In the genomic region with DNA sequence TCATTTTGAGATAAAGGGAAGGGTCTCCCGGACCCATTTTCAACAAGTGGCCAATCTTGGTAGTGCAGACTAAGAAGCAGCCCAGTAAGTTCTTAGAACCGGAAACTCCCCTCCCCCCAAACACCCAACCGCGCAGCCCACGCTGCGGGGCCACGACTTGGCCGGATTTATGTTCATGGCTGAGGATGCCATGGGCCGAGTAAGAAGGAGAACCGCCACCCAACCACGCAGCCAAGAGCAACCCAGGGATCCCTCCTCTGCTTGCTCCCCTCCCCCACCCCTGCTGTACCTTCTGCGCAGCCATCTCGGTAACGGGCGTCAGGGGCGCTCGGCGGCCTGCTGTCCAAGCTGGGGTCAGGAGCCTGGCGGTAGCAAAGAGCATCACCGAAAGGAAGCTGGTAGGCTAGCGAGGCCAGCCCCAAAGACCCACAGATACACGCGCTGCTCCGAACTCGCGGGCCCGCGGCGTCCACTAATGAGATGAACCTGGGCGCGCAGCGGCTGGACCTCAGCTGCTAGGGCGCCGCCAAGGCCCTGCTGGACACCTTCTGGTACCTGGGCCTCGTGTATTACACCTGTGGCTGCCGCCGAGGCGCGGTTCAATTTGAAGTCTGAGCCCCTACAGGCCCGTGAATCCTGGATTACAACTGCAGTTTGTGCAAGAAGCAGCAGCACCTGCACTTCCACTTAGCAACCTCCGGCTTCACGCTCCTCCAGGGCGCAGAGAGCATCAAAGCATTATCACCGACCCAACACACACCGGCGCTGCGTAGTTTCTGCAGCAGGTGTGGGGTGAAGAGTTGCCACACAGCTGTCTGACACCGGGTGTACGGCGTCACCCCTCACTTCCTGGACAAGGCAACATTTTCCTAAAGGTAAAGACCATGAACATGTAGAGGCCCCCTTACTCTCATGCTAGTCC, we compare ENCODE assay signal across 8 cellular contexts.
A peak's percentile ranks its signal among the peaks of the same experiment; 100 is the strongest.
DNase-seq lines count a peak whose midpoint lies in the region; ATAC-seq, FAIRE-seq and TF ChIP-seq lines count a peak whose summit lies in the region.

No MANE protein-coding gene starts in this region.

- H3K36me3 ChIP-seq in liver (ENCODE audit: control insufficient read depth in 4 of 4, insufficient read depth in 3 of 4, low read depth in 1 of 4, low read length in 3 of 4) (no peaks in the 10 kb centered on the region), HepG2 (replicated peaks in 1 of 2; ENCODE audit: control insufficient read depth in 1 of 2, insufficient read depth in 2 of 2, low read length in 2 of 2) (no peaks in the 10 kb centered on the region), sigmoid colon (no peaks in the 10 kb centered on the region)

- no peaks in the 10 kb centered on the region for H3K79me2 ChIP-seq in HepG2 (ENCODE audit: insufficient read depth, low read length)

- H3K36me3 Mint-ChIP-seq in activated T-helper 1 cell treated with anti-CD3 and anti-CD28 coated beads, Interleukin-12 subunit alpha, Interleukin-12 subunit beta, Interleukin-2, Interleukin-4 antibody, amounts not matched to agents 30 ng/mL and 10 ng/mL and 1 ng/mL, durations not matched to agents 14 hours and 24 hours and 36 hours (ENCODE audit: low read depth): peaks cover 1% of the 10 kb centered on the region

- H3K4me3 Mint-ChIP-seq in activated T-helper 1 cell treated with anti-CD3 and anti-CD28 coated beads, Interleukin-12 subunit alpha, Interleukin-12 subunit beta, Interleukin-2, Interleukin-4 antibody, amounts not matched to agents 30 ng/mL and 10 ng/mL and 1 ng/mL, durations not matched to agents 14 hours and 24 hours and 36 hours: peak overlapping the region; percentile 83

- H3K4me1 ChIP-seq in liver (ENCODE audit: control insufficient read depth in 4 of 4, insufficient read depth in 4 of 4, low read length in 3 of 4) (peaks cover 0 to 4% (median 1%) of the 10 kb centered on the region in 4 donors), HepG2 (ENCODE audit: insufficient read depth, low read length) (no peaks in the 10 kb centered on the region), sigmoid colon (no peaks in the 10 kb centered on the region)

- no peaks in the 10 kb centered on the region for H4K20me1 ChIP-seq in HepG2 (ENCODE audit: insufficient read depth, low read length)

- POLR2A ChIA-PET in HepG2 (lab: Yijun Ruan, JAX) (no interaction called here), RWPE1 (lab: Yijun Ruan, JAX; ENCODE audit: low non-redundant PET) (no interaction called here)

- H3K4me3 ChIP-seq in liver (ENCODE audit: low read depth in 1 of 3, low read length in 3 of 3): peak overlapping the region in 2 of 3 donors; percentile 33 to 38
- no peak overlapping the region for H3K4me3 ChIP-seq in HepG2 (replicated peaks in 1 of 3; ENCODE audit: insufficient read depth in 1 of 3, low read depth in 2 of 3, low read length in 3 of 3)
- peak overlapping the region; percentile 31 to 55 (median 50) for H3K4me3 ChIP-seq in sigmoid colon

- TF ChIP-seq EP300 in HepG2 (IDR thresholded peaks at IDR 0.05; ENCODE audit: low read depth in 2 of 2, low read length in 2 of 2) (no peak), HepG2 (CRISPR knock-in tag; IDR thresholded peaks at IDR 0.05; ENCODE audit: borderline replicate concordance) (no peak), sigmoid colon (IDR thresholded peaks at IDR 0.05) (no peak)

- TF ChIP-seq POLR2A in HepG2 (IDR thresholded peaks at IDR 0.05; ENCODE audit: insufficient read depth in 1 of 2, low read depth in 2 of 2, low read length in 2 of 2) (no peak), sigmoid colon (IDR thresholded peaks at IDR 0.05) (no peak)

- peaks cover 5% of the 10 kb centered on the region for H3K4me1 Mint-ChIP-seq in activated T-helper 1 cell treated with anti-CD3 and anti-CD28 coated beads, Interleukin-12 subunit alpha, Interleukin-12 subunit beta, Interleukin-2, Interleukin-4 antibody, amounts not matched to agents 30 ng/mL and 10 ng/mL and 1 ng/mL, durations not matched to agents 14 hours and 24 hours and 36 hours (ENCODE audit: low read depth)

- intact Hi-C loops in HepG2 (cut with micrococcal nuclease; ENCODE audit: unreplicated experiment): no loop called here
- intact Hi-C loops in activated T-helper 1 cell treated with anti-CD3 and anti-CD28 coated beads, Interleukin-12 subunit alpha, Interleukin-12 subunit beta, Interleukin-2, Interleukin-4 antibody, amounts not matched to agents 30 ng/mL and 10 ng/mL and 1 ng/mL, durations not matched to agents 14 hours and 24 hours and 36 hours (cut with micrococcal nuclease): loop anchor here (1.0 kb wide), 2 partner anchors 24 to 60 kb away; no protein-coding TSS in a partner anchor
- intact Hi-C loops in sigmoid colon (cut with DNase I): no loop called here

- CTCF ChIA-PET in HepG2 (lab: Yijun Ruan, JAX; ENCODE audit: low intra/inter-chr PET ratio, low total read pairs): no interaction called here
- CTCF ChIA-PET in RWPE1 (lab: Yijun Ruan, JAX): interaction anchor here (0.6 kb wide), 1 partner anchor 76 kb away, joined by 4 read pairs; no protein-coding TSS in a partner anchor

- no peak overlapping the region for H3K4me2 ChIP-seq in HepG2 (ENCODE audit: low read depth, low read length)

- no peak overlapping the region for H2AFZ ChIP-seq in HepG2 (ENCODE audit: low read length)

- no peak for FAIRE-seq in HepG2 (lab: Jason Lieb, UNC)

- no peaks in the 10 kb centered on the region for H3K27me3 Mint-ChIP-seq in activated T-helper 1 cell treated with anti-CD3 and anti-CD28 coated beads, Interleukin-12 subunit alpha, Interleukin-12 subunit beta, Interleukin-2, Interleukin-4 antibody, amounts not matched to agents 30 ng/mL and 10 ng/mL and 1 ng/mL, durations not matched to agents 14 hours and 24 hours and 36 hours (ENCODE audit: insufficient read depth)

- H3K27ac Mint-ChIP-seq in activated T-helper 1 cell treated with anti-CD3 and anti-CD28 coated beads, Interleukin-12 subunit alpha, Interleukin-12 subunit beta, Interleukin-2, Interleukin-4 antibody, amounts not matched to agents 30 ng/mL and 10 ng/mL and 1 ng/mL, durations not matched to agents 14 hours and 24 hours and 36 hours: peak overlapping the region; percentile 81

- TF ChIP-seq RAD21 in liver (IDR thresholded peaks at IDR 0.05): no peak
- TF ChIP-seq RAD21 in HepG2 (CRISPR knock-in tag; IDR thresholded peaks at IDR 0.05): no peak

- peaks cover 14% of the 10 kb centered on the region for H3K9me3 Mint-ChIP-seq in activated T-helper 1 cell treated with anti-CD3 and anti-CD28 coated beads, Interleukin-12 subunit alpha, Interleukin-12 subunit beta, Interleukin-2, Interleukin-4 antibody, amounts not matched to agents 30 ng/mL and 10 ng/mL and 1 ng/mL, durations not matched to agents 14 hours and 24 hours and 36 hours

- no peaks in the 10 kb centered on the region for H3K9me3 ChIP-seq in liver (ENCODE audit: control insufficient read depth in 4 of 4, low read length in 3 of 4)
- H3K9me3 ChIP-seq in HepG2 (ENCODE audit: low read length): no peaks in the 10 kb centered on the region
- no peaks in the 10 kb centered on the region for H3K9me3 ChIP-seq in sigmoid colon

- no peak for DNase-seq in HepG2 (ENCODE audit: low spot score)
- DNase-seq in activated T-helper 1 cell treated with anti-CD3 and anti-CD28 coated beads, Interleukin-12 subunit alpha, Interleukin-12 subunit beta, Interleukin-2, Interleukin-4 antibody, amounts not matched to agents 30 ng/mL and 10 ng/mL and 1 ng/mL, durations not matched to agents 14 hours and 24 hours and 36 hours (ENCODE audit: low spot score): peak; percentile 17
- DNase-seq in foreskin melanocyte: peak; percentile 2
- DNase-seq in sigmoid colon: peak; percentile 62
- no peak for DNase-seq in RWPE1 (ENCODE audit: low spot score)
- DNase-seq in AG08395 (ENCODE audit: low spot score): no peak

- in situ Hi-C loops in HepG2 (cut with HindIII; ENCODE audit: extremely low pct_ligation_motif_present, low pct_unique_long_range_greater_than_20kb): no loop called here

- no peak for ATAC-seq in HepG2
- ATAC-seq in HG03442 (IDR thresholded peaks at IDR 0.05; ENCODE audit: unreplicated experiment): no peak

- peaks cover 0 to 5% (median 1%) of the 10 kb centered on the region in 4 donors for H3K27me3 ChIP-seq in liver (ENCODE audit: control insufficient read depth in 4 of 4, insufficient read depth in 4 of 4, low read length in 3 of 4)
- H3K27me3 ChIP-seq in HepG2 (ENCODE audit: control insufficient read depth in 1 of 2, insufficient read depth in 2 of 2, low read length in 2 of 2): no peaks in the 10 kb centered on the region
- no peaks in the 10 kb centered on the region for H3K27me3 ChIP-seq in sigmoid colon

- no peak overlapping the region for H3K9ac ChIP-seq in liver (ENCODE audit: low read depth in 1 of 2, low read length in 2 of 2)
- no peak overlapping the region for H3K9ac ChIP-seq in HepG2 (ENCODE audit: insufficient read depth, low read depth, low read length)

- BruUV-seq in HepG2 (replicated peaks; lab: Mats Ljungman, UMichigan): no TSS peak

- TF ChIP-seq CTCF in liver (IDR thresholded peaks at IDR 0.05; ENCODE audit: low read depth, low read length, missing input control) (no peak), HepG2 (CRISPR knock-in tag; IDR thresholded peaks at IDR 0.05) (no peak), sigmoid colon (IDR thresholded peaks at IDR 0.05) (peak in 2 of 4 experiments; percentile 20 to 41), RWPE1 (conservative IDR thresholded peaks at IDR 0.05; ENCODE audit: low read depth) (no peak)

- WGBS in liver: 6% methylated on average over 50 of the region's 50 CpGs
- 0% methylated on average over 1 of the region's 50 CpGs for WGBS in HepG2 (ENCODE audit: low lambda C conversion rate)
- 1 to 12% methylated on average over 50 of the region's 50 CpGs for WGBS in sigmoid colon, 2 donors

- H3K27ac ChIP-seq in liver (ENCODE audit: low read depth in 1 of 2, low read length in 2 of 2) (no peak overlapping the region), HepG2 (ENCODE audit: extremely low read length, insufficient read depth, low read length) (no peak overlapping the region), sigmoid colon (peak overlapping the region in 3 of 4 donors; percentile 36 to 58 (median 38)), RWPE1 (no peak overlapping the region)

TF ChIP-seq in liver, 16 proteins besides CTCF, POLR2A, EP300 and RAD21 (continues in another document):
- no peak for TF ChIP-seq TAF1 (conservative IDR thresholded peaks at IDR 0.05)
- TF ChIP-seq NR2F2 (IDR thresholded peaks at IDR 0.05): no peak
- TF ChIP-seq YY1 (IDR thresholded peaks at IDR 0.05): no peak
- TF ChIP-seq HNF4A (conservative IDR thresholded peaks at IDR 0.05): no peak
- TF ChIP-seq, protein P1, sequence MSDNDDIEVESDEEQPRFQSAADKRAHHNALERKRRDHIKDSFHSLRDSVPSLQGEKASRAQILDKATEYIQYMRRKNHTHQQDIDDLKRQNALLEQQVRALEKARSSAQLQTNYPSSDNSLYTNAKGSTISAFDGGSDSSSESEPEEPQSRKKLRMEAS (IDR thresholded peaks at IDR 0.05): no peak

TF ChIP-seq in HepG2, 621 proteins besides CTCF, POLR2A, EP300 and RAD21 (continues in another document):
- no peak for TF ChIP-seq ZNF672 (CRISPR knock-in tag; IDR thresholded peaks at IDR 0.05)
- TF ChIP-seq ASH2L (IDR thresholded peaks at IDR 0.05; ENCODE audit: insufficient read length, low read depth, low read length): no peak
- TF ChIP-seq GPN1 (CRISPR knock-in tag; IDR thresholded peaks at IDR 0.05; ENCODE audit: borderline replicate concordance): no peak
- no peak for TF ChIP-seq SRY (CRISPR knock-in tag; IDR thresholded peaks at IDR 0.05)

Comparison
In these comparisons a context has a peak if more than half of its experiments do, and no peak if none do; other contexts are left out.
1. H3K4me3 ChIP-seq: peak in liver (2 of 3) and sigmoid colon (4 of 4); none in HepG2 (0 of 3).
2. H3K27ac ChIP-seq: peak in sigmoid colon (3 of 4); none in liver (0 of 2), HepG2 (single experiment) and RWPE1 (single experiment).
3. DNase-seq: peak in activated T-helper 1 cell treated with anti-CD3 and anti-CD28 coated beads, Interleukin-12 subunit alpha, Interleukin-12 subunit beta, Interleukin-2, Interleukin-4 antibody, amounts not matched to agents 30 ng/mL and 10 ng/mL and 1 ng/mL, durations not matched to agents 14 hours and 24 hours and 36 hours (single experiment), foreskin melanocyte (single experiment) and sigmoid colon (single experiment); none in HepG2 (single experiment), RWPE1 (single experiment) and AG08395 (single experiment).